In genomic region chr5:116137544-116138378, GRCh38 we compare ENCODE assay signal across 9 cellular contexts. TPM values are rescaled to one million over a fixed set of nuclear protein-coding genes. Genes with fewer than 3 reads are reported as not detected.
DNase-seq lines count a peak whose midpoint lies in the region; ATAC-seq and TF ChIP-seq lines count a peak whose summit lies in the region.
"Had no signal": no experiment of that assay in that cellular context is flagged by ENCODE, and none has a peak within 500 bp of the region (broad histone marks: within the 10 kb centered on the region; RNA-seq: fewer than 3 reads in every experiment).

No MANE protein-coding gene starts in this region.

- H3K4me2 ChIP-seq in GM23338 = no peak overlapping the region

- no peaks in the 10 kb centered on the region for H3K27me3 ChIP-seq in GM23338 (ENCODE audit: insufficient read depth)
- no peaks in the 10 kb centered on the region for H3K27me3 ChIP-seq in heart left ventricle
- no peaks in the 10 kb centered on the region for H3K27me3 ChIP-seq in gastrocnemius medialis

- H3K4me3 Mint-ChIP-seq in GM23338 = no peak overlapping the region

- H3K36me3 Mint-ChIP-seq in GM23338 (ENCODE audit: low read depth) = no peaks in the 10 kb centered on the region

- H3K27me3 Mint-ChIP-seq in GM23338 (ENCODE audit: insufficient read depth, low read depth, poor library complexity) = peaks cover 2% of the 10 kb centered on the region

- 13 to 21% (median 18%) methylated on average over 4 of the region's 4 CpGs for WGBS in heart left ventricle, 4 donors

- H3K4me3 ChIP-seq in GM23338 = no peak overlapping the region
- no peak overlapping the region for H3K4me3 ChIP-seq in heart left ventricle
- H3K4me3 ChIP-seq in gastrocnemius medialis = no peak overlapping the region
- H3K4me3 ChIP-seq: skin epidermis had no signal

- H3K4me1 ChIP-seq in GM23338 (ENCODE audit: insufficient read depth) (no peaks in the 10 kb centered on the region), heart left ventricle (peaks cover 0 to 15% (median 1%) of the 10 kb centered on the region in 12 donors), gastrocnemius medialis (peaks cover 4 to 6% of the 10 kb centered on the region in 2 donors)

- no peak overlapping the region for H2AFZ ChIP-seq in GM23338

- intact Hi-C loops in heart left ventricle (cut with DNase I) (loop anchor here in 8 of 10 donors (5.0 to 10.0 kb wide), 5 partner anchors 227 to 810 kb away; partner anchors contain the start of gene SEMA6A (in 7 of the 8)), gastrocnemius medialis (cut with DNase I; ENCODE audit: low total_unique reads) (loop anchor here (10.0 kb wide), 1 partner anchor 437 kb away; the partner anchor contains the start of gene SEMA6A)

- TF ChIP-seq POLR2A in heart left ventricle (IDR thresholded peaks at IDR 0.05) (no peak), gastrocnemius medialis (IDR thresholded peaks at IDR 0.05) (no peak)

- H3K36me3 ChIP-seq in GM23338 (ENCODE audit: insufficient read depth) (no peaks in the 10 kb centered on the region), heart left ventricle (peaks cover 0 to 21% (median 7%) of the 10 kb centered on the region in 9 donors), gastrocnemius medialis (no peaks in the 10 kb centered on the region)

- H3K9me3 Mint-ChIP-seq in GM23338 = no peaks in the 10 kb centered on the region

- DNase-seq in DMS 273 treated with DMSO at 0.1 percent for 48 hours (lab: John Stamatoyannopoulos, UW) (peak; percentile 35), GM23338 (ENCODE audit: low spot score) (peak; percentile 81), NCI-H2029 treated with DMSO at 0.1 percent for 48 hours (lab: John Stamatoyannopoulos, UW) (peak; percentile 44), heart left ventricle (no peak), gastrocnemius medialis (no peak), GM19240 (ENCODE audit: insufficient read length, low spot score) (no peak)

- H3K27ac ChIP-seq in GM23338 (ENCODE audit: low read depth) (no peak overlapping the region), VCaP (peak overlapping the region; percentile 36), heart left ventricle (no peak overlapping the region), gastrocnemius medialis (no peak overlapping the region)
- H3K27ac ChIP-seq: skin epidermis had no signal

- no peaks in the 10 kb centered on the region for H3K9me2 ChIP-seq in GM23338 (ENCODE audit: insufficient read depth)

- H4K20me1 ChIP-seq in GM23338 (replicated peaks; ENCODE audit: insufficient read depth) = no peaks in the 10 kb centered on the region

- no peaks in the 10 kb centered on the region for H3K4me1 Mint-ChIP-seq in GM23338

- in situ Hi-C loops in gastrocnemius medialis (cut with MboI; ENCODE audit: low sequenced_read_pairs in 4 of 4) = loop anchor here in 1 of 4 donors (25.0 kb wide), 1 partner anchor 425 kb away; the partner anchor contains the start of gene SEMA6A

- peaks cover 0 to 5% (median 0%) of the 10 kb centered on the region in 12 donors for H3K9me3 ChIP-seq in heart left ventricle
- no peaks in the 10 kb centered on the region for H3K9me3 ChIP-seq in gastrocnemius medialis

- ATAC-seq in GM23338 = no peak
- peak in 2 of 4 donors; percentile 34 to 46 for ATAC-seq in heart left ventricle
- no peak for ATAC-seq in gastrocnemius medialis
- ATAC-seq in HG03045 (IDR thresholded peaks at IDR 0.05; ENCODE audit: unreplicated experiment) = no peak

- peak; percentile 73 to 91 for TF ChIP-seq CTCF in GM23338 (conservative IDR thresholded peaks at IDR 0.05; ENCODE audit: low read depth in 2 of 2)
- peak; percentile 86 for TF ChIP-seq CTCF in VCaP (conservative IDR thresholded peaks at IDR 0.05)
- TF ChIP-seq CTCF in heart left ventricle (IDR thresholded peaks at IDR 0.05) = peak; percentile 71 to 89 (median 79)
- TF ChIP-seq CTCF in gastrocnemius medialis (IDR thresholded peaks at IDR 0.05 in 4 of 5, conservative IDR thresholded peaks at IDR 0.05 in 1 of 5) = peak; percentile 43 to 83 (median 75)

- H3F3A ChIP-seq in GM23338 (replicated peaks; ENCODE audit: low read depth) = no peaks in the 10 kb centered on the region

- no peaks in the 10 kb centered on the region for H3K79me2 ChIP-seq in GM23338 (replicated peaks; ENCODE audit: insufficient read depth)

- H3K27ac Mint-ChIP-seq in GM23338 = peak overlapping the region; percentile 89

TF ChIP-seq in GM23338, 12 proteins besides CTCF, POLR2A, EP300 and RAD21:
- TF ChIP-seq POLR2AphosphoS5 (IDR thresholded peaks at IDR 0.05; ENCODE audit: low read depth) = no peak
- TF ChIP-seq ETS1 (IDR thresholded peaks at IDR 0.05) = no peak
- no peak for TF ChIP-seq EZH2 (IDR thresholded peaks at IDR 0.05; ENCODE audit: low read depth, unreplicated experiment)
- TF ChIP-seq EZH2phosphoT487 (IDR thresholded peaks at IDR 0.05; ENCODE audit: unreplicated experiment) = no peak
- TF ChIP-seq JUNB (IDR thresholded peaks at IDR 0.05; ENCODE audit: unreplicated experiment) = no peak
- no peak for TF ChIP-seq ZNF331 (CRISPR knock-in tag; IDR thresholded peaks at IDR 0.05; ENCODE audit: low read depth)
- TF ChIP-seq CREB1 (CRISPR knock-in tag; IDR thresholded peaks at IDR 0.05; ENCODE audit: low read depth) = no peak

RNA-seq across cellular contexts. Expression of gene COMMD10, which starts 52.9 kb away (rescaled TPM):
- total RNA-seq in GM23338 (2014; rRNA removed; shearing (Covaris generic)) = 45.2 and 58.5 TPM in 2 replicates
- polyA plus RNA-seq in GM23338 (2016; fragmentation: Nextera tagmentation; extraction: Ambion mirVana) (68.9 and 84.0 TPM in 2 replicates), heart left ventricle (10 to 100 TPM; 26.0 to 32.5 TPM)
- total RNA-seq in heart left ventricle (10 to 100 TPM; 25.2 to 42.2 (median 29.8) TPM), gastrocnemius medialis (10 to 100 TPM; 10.6 to 34.6 (median 15.2) TPM)

Comparison
In these comparisons a context has a peak if more than half of its experiments do, and no peak if none do; other contexts are left out.
1. DNase-seq: peak in DMS 273 treated with DMSO at 0.1 percent for 48 hours (single experiment), GM23338 (single experiment) and NCI-H2029 treated with DMSO at 0.1 percent for 48 hours (single experiment); none in heart left ventricle (0 of 5), gastrocnemius medialis (0 of 2) and GM19240 (single experiment).
2. Peak in every context shown above with its lines, with median percentiles within 50 percentile points of each other: CTCF ChIP-seq.